7 cellular contexts compared by ENCODE assay signal in the genomic region with DNA sequence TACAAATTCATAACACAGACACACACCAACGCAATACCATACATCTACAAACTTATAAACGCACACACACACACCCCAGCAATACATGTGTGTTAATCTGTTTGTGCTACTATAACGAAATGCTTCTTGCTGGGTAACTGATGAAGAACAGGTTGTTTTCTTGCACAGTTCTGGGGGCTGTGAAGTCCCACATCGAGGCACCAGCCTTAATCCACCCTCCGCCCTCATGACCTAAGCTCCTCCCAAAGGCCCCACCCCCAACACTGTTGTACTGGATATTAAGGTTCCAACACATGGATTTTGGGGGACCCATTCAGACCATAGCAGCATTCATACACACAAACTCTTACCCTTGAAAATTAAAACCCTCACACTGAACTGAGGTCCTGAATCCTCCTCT.
"Had no signal": no experiment of that assay in that cellular context is flagged by ENCODE, and none has a peak within 500 bp of the region (broad histone marks: within the 10 kb centered on the region; RNA-seq: fewer than 3 reads in every experiment).

No MANE protein-coding gene starts in this region.

- H3K36me3 Mint-ChIP-seq: IgD-negative memory B cell had no signal

- H3K27me3 Mint-ChIP-seq: IgD-negative memory B cell had no signal

- H3K9ac ChIP-seq: GM23248 had no signal

- H3K4me3 Mint-ChIP-seq: HFFc6, IgD-negative memory B cell had no signal

- H3K27ac Mint-ChIP-seq: HFFc6, IgD-negative memory B cell had no signal

- H3K4me1 Mint-ChIP-seq: IgD-negative memory B cell had no signal

- H3K36me3 ChIP-seq: HAP-1 had no signal

- ATAC-seq: HCT116 had no signal

- H3K9me3 ChIP-seq: HAP-1 had no signal

- H3K9me3 Mint-ChIP-seq: HFFc6 had no signal

- H2AFZ ChIP-seq: GM23248 had no signal

- H3K4me1 ChIP-seq: HAP-1 had no signal

- DNase-seq: GM23248, GOT3, HFFc6, KBM-7 had no signal

- H3K4me3 ChIP-seq: GM23248, HAP-1 had no signal

- H3K27ac ChIP-seq: GM23248 had no signal
